ENCODE assay signal across 1 cellular context in genomic region chr10:23981520-23982309, GRCh38.
TF ChIP-seq lines count a peak whose summit lies in the region.

No MANE protein-coding gene starts in this region.

TF ChIP-seq in H1, 55 proteins besides CTCF, POLR2A, EP300 and RAD21 (continued from another document):
- TF ChIP-seq, protein P1, sequence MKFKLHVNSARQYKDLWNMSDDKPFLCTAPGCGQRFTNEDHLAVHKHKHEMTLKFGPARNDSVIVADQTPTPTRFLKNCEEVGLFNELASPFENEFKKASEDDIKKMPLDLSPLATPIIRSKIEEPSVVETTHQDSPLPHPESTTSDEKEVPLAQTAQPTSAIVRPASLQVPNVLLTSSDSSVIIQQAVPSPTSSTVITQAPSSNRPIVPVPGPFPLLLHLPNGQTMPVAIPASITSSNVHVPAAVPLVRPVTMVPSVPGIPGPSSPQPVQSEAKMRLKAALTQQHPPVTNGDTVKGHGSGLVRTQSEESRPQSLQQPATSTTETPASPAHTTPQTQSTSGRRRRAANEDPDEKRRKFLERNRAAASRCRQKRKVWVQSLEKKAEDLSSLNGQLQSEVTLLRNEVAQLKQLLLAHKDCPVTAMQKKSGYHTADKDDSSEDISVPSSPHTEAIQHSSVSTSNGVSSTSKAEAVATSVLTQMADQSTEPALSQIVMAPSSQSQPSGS (IDR thresholded peaks at IDR 0.05; ENCODE audit: low read length): no peak
- no peak for TF ChIP-seq RXRA (IDR thresholded peaks at IDR 0.05; ENCODE audit: insufficient read depth, low read depth, low read length)
- no peak for TF ChIP-seq GTF2F1 (IDR thresholded peaks at IDR 0.05; ENCODE audit: borderline replicate concordance, low read depth, low read length)
- no peak for TF ChIP-seq PHF8 (conservative IDR thresholded peaks at IDR 0.05; ENCODE audit: low read depth, low read length)
- no peak for TF ChIP-seq CBX5 (IDR thresholded peaks at IDR 0.05; ENCODE audit: low read depth, low read length)
TF ChIP-seq in H1: peak in this region for 0.
